Comparison of ENCODE assay signal across 16 cellular contexts in genomic region chr6:21451546-21452013, GRCh38.
"Had no signal": no experiment of that assay in that cellular context is flagged by ENCODE, and none has a peak within 500 bp of the region (broad histone marks: within the 10 kb centered on the region; RNA-seq: fewer than 3 reads in every experiment).

No MANE protein-coding gene starts in this region.

- ATAC-seq: left lobe of liver, sciatic nerve had no signal

- H3K36me3 Mint-ChIP-seq: activated naive CD4-positive, alpha-beta T cell treated with anti-CD3 and anti-CD28 coated beads, Interleukin-2, amount 50 U/mL, for 24 hours; neural progenitor cell; type B pancreatic cell had no signal

- H3K27ac Mint-ChIP-seq: activated naive CD4-positive, alpha-beta T cell treated with anti-CD3 and anti-CD28 coated beads, Interleukin-2, amount 50 U/mL, for 24 hours; activated T-cell treated with anti-CD3 and anti-CD28 coated beads, Interleukin-2, amount 50 U/mL, for 24 hours; neural progenitor cell; stimulated activated naive CD8-positive, alpha-beta T cell treated with anti-CD3 and anti-CD28 coated beads, Interleukin-15, Interleukin-2, amounts not matched to agents 100 ng/mL and 50 ng/mL, for 24 hours; type B pancreatic cell had no signal

- H3K9me3 Mint-ChIP-seq: activated naive CD4-positive, alpha-beta T cell treated with anti-CD3 and anti-CD28 coated beads, Interleukin-2, amount 50 U/mL, for 24 hours; activated T-cell treated with anti-CD3 and anti-CD28 coated beads, Interleukin-2, amount 50 U/mL, for 24 hours; neural progenitor cell; stimulated activated naive CD8-positive, alpha-beta T cell treated with anti-CD3 and anti-CD28 coated beads, Interleukin-15, Interleukin-2, amounts not matched to agents 100 ng/mL and 50 ng/mL, for 24 hours had no signal

- H3K4me3 ChIP-seq: cardiac muscle cell, neural progenitor cell, ovary, suprapubic skin had no signal

- H3K4me1 Mint-ChIP-seq: activated naive CD4-positive, alpha-beta T cell treated with anti-CD3 and anti-CD28 coated beads, Interleukin-2, amount 50 U/mL, for 24 hours had no signal

- H3K36me3 ChIP-seq: cardiac muscle cell, neural progenitor cell, ovary, suprapubic skin had no signal

- H3K9ac ChIP-seq: neural progenitor cell had no signal

- H3K27ac ChIP-seq: cardiac muscle cell, epithelial cell of prostate, neural progenitor cell, ovary, suprapubic skin had no signal

- H3K27me3 ChIP-seq: cardiac muscle cell, neural progenitor cell, ovary, suprapubic skin had no signal

- H3K9me3 ChIP-seq: ovary, suprapubic skin had no signal

- DNase-seq: activated CD4-positive, alpha-beta T cell treated with anti-CD3 and anti-CD28 coated beads for 1 hour; activated CD4-positive, alpha-beta T cell treated with anti-CD3 and anti-CD28 coated beads, Interleukin-2, amount 50 U/mL, for 48 hours; activated T-cell treated with anti-CD3 and anti-CD28 coated beads, Interleukin-2, amount 50 U/mL, for 24 hours; head of caudate nucleus; midbrain; ovary had no signal

- H3K4me1 ChIP-seq: neural progenitor cell, suprapubic skin had no signal

- H3K4me3 Mint-ChIP-seq: activated naive CD4-positive, alpha-beta T cell treated with anti-CD3 and anti-CD28 coated beads, Interleukin-2, amount 50 U/mL, for 24 hours; activated T-cell treated with anti-CD3 and anti-CD28 coated beads, Interleukin-2, amount 50 U/mL, for 24 hours; neural progenitor cell; stimulated activated naive CD8-positive, alpha-beta T cell treated with anti-CD3 and anti-CD28 coated beads, Interleukin-15, Interleukin-2, amounts not matched to agents 100 ng/mL and 50 ng/mL, for 24 hours; type B pancreatic cell had no signal

- FAIRE-seq: frontal cortex had no signal

- H3K4me2 ChIP-seq: neural progenitor cell had no signal

- H3K27me3 Mint-ChIP-seq: type B pancreatic cell had no signal

- H2AFZ ChIP-seq: neural progenitor cell had no signal
